19 cellular contexts compared by ENCODE assay signal in the genomic region with DNA sequence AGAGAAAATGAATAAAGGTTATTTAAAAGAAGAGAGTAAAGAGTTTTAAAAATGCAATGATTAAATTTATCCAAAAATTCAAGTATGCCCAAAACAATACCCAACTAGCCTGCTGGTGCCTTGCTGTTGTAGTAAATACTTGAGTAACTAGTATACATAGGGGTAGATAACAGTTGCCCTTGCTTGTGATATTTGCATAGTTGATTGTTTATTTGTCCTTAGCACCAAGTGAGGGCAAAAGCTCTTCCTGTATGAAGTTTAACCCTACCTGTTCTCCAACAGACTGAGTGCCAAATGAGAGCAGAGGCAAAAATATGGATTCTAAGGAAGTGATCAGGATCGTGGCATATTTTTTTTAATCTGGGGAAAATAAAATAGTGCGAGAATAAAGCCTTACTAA.
A peak's percentile ranks its signal among the peaks of the same experiment; 100 is the strongest.
DNase-seq lines count a peak whose midpoint lies in the region; ATAC-seq, FAIRE-seq and TF ChIP-seq lines count a peak whose summit lies in the region.
"Had no signal": no experiment of that assay in that cellular context is flagged by ENCODE, and none has a peak within 500 bp of the region (broad histone marks: within the 10 kb centered on the region; RNA-seq: fewer than 3 reads in every experiment).

No MANE protein-coding gene starts in this region.

- H3K4me3 ChIP-seq in H1 (ENCODE audit: extremely low read depth in 1 of 4, insufficient read depth in 2 of 4, low read depth in 3 of 4, low read length in 4 of 4): no peak overlapping the region
- no peak overlapping the region for H3K4me3 ChIP-seq in mesendoderm (ENCODE audit: low read length)
- H3K4me3 ChIP-seq: BLaER1 had no signal

- no peak overlapping the region for H4K5ac ChIP-seq in H1 (ENCODE audit: insufficient read length, low read depth, low read length)
- no peak overlapping the region for H4K5ac ChIP-seq in mesendoderm (ENCODE audit: low read length)

- H3K27ac ChIP-seq in H1 (ENCODE audit: low read depth, low read length): no peak overlapping the region
- H3K27ac ChIP-seq in mesendoderm (ENCODE audit: low read depth, low read length): no peak overlapping the region
- H3K27ac ChIP-seq: BLaER1 had no signal

- H3K27me3 ChIP-seq in H1 (replicated peaks in 1 of 4; ENCODE audit: control insufficient read depth in 3 of 4, extremely low read depth in 1 of 4, insufficient read depth in 3 of 4, low read length in 3 of 4): no peaks in the 10 kb centered on the region
- H3K27me3 ChIP-seq in mesendoderm (ENCODE audit: insufficient read depth, low read length, poor library complexity): no peaks in the 10 kb centered on the region
- H3K27me3 ChIP-seq: BLaER1 had no signal

- POLR2A ChIA-PET in H1 (lab: Charles Lee; ENCODE audit: partially characterized antibody): no interaction called here

- H3K14ac ChIP-seq in H1 (ENCODE audit: insufficient read length): no peak overlapping the region

- WGBS in H1 (ENCODE audit: extremely low coverage in 1 of 2, insufficient coverage in 1 of 2, insufficient read length in 1 of 2, insufficient replicate concordance in 2 of 2, low coverage in 1 of 2, low lambda C conversion rate in 2 of 2, missing lambda C conversion rate in 1 of 2), 2 experiments: 63% methylated on average over 2 of the region's 2 CpGs; no CpG with 5 or more reads in 1 of the 2 experiments
- WGBS in mesendoderm (ENCODE audit: extremely low coverage, insufficient coverage, low lambda C conversion rate): no CpG with 5 or more reads among the region's 2 CpGs

- H2BK20ac ChIP-seq in H1 (ENCODE audit: low read length): no peak overlapping the region

- no peak for TF ChIP-seq EP300 in H1 (IDR thresholded peaks at IDR 0.05; ENCODE audit: borderline replicate concordance in 1 of 2, low read depth in 2 of 2, low read length in 2 of 2)

- H3K79me1 ChIP-seq in H1 (ENCODE audit: low read depth, low read length): no peaks in the 10 kb centered on the region
- no peaks in the 10 kb centered on the region for H3K79me1 ChIP-seq in mesendoderm (ENCODE audit: low read length)

- DNase-seq in DMS53 (lab: John Stamatoyannopoulos, UW): peak; percentile 45
- DNase-seq in NCI-H2029 treated with DMSO at 0.1 percent for 48 hours (lab: John Stamatoyannopoulos, UW): peak; percentile 9
- DNase-seq in H1 (ENCODE audit: low read depth in 1 of 2, low spot score in 2 of 2): no peak
- peak; percentile 29 for DNase-seq in mesendoderm
- DNase-seq in occipital lobe (lab: John Stamatoyannopoulos, UW): no peak
- DNase-seq: 8988T; AML-193; CD8-positive, alpha-beta memory T cell; DMS79 treated with DMSO at 0.1 percent for 48 hours; EL; IMR-90; KBM-7 had no signal

- H3K79me2 ChIP-seq in H1 (ENCODE audit: control insufficient read depth in 1 of 2, insufficient read depth in 2 of 2, low read length in 2 of 2) (no peaks in the 10 kb centered on the region), mesendoderm (ENCODE audit: control insufficient read depth, insufficient read depth, low read length) (no peaks in the 10 kb centered on the region)

- no peak overlapping the region for H3K4me2 ChIP-seq in H1 (ENCODE audit: insufficient read depth in 1 of 2, low read depth in 2 of 2, low read length in 2 of 2)
- H3K4me2 ChIP-seq in mesendoderm (ENCODE audit: low read length): no peak overlapping the region
- H3K4me2 ChIP-seq: BLaER1 had no signal

- H4K20me1 ChIP-seq in H1 (replicated peaks in 1 of 2; ENCODE audit: control insufficient read depth in 1 of 2, insufficient read depth in 2 of 2, low read length in 2 of 2): no peaks in the 10 kb centered on the region
- H4K20me1 ChIP-seq: BLaER1 had no signal

- TF ChIP-seq RAD21 in H1 (IDR thresholded peaks at IDR 0.05 in 1 of 2, conservative IDR thresholded peaks at IDR 0.05 in 1 of 2; ENCODE audit: low read depth in 2 of 2, low read length in 2 of 2): no peak

- no peak overlapping the region for H3K23ac ChIP-seq in H1 (ENCODE audit: insufficient read length)
- no peak overlapping the region for H3K23ac ChIP-seq in mesendoderm (ENCODE audit: low read length)

- no peak overlapping the region for H2BK5ac ChIP-seq in H1 (ENCODE audit: low read depth, low read length)
- no peak overlapping the region for H2BK5ac ChIP-seq in mesendoderm (ENCODE audit: low read length)

- H3K9ac ChIP-seq in H1 (replicated peaks in 1 of 4; ENCODE audit: extremely low read depth in 1 of 4, low read depth in 3 of 4, low read length in 3 of 4): no peak overlapping the region
- H3K9ac ChIP-seq in mesendoderm (ENCODE audit: low read length): no peak overlapping the region
- H3K9ac ChIP-seq: BLaER1 had no signal

- no peaks in the 10 kb centered on the region for H3K9me3 ChIP-seq in H1 (ENCODE audit: insufficient read depth in 2 of 2, low read depth in 1 of 2, low read length in 1 of 2)
- H3K9me3 ChIP-seq: BLaER1 had no signal

- no peaks in the 10 kb centered on the region for H3K23me2 ChIP-seq in H1 (ENCODE audit: low read depth, low read length)

- H3K36me3 ChIP-seq in H1 (ENCODE audit: control insufficient read depth in 2 of 4, insufficient read depth in 4 of 4, low read length in 3 of 4) (no peaks in the 10 kb centered on the region), mesendoderm (ENCODE audit: control insufficient read depth, insufficient read depth, low read length) (no peaks in the 10 kb centered on the region)
- H3K36me3 ChIP-seq: BLaER1 had no signal

- no peak overlapping the region for H2BK120ac ChIP-seq in H1 (replicated peaks; ENCODE audit: low read depth, low read length)
- no peak overlapping the region for H2BK120ac ChIP-seq in mesendoderm (ENCODE audit: low read depth, low read length)

- peak; percentile 39 for FAIRE-seq in H1 (lab: Jason Lieb, UNC)
- FAIRE-seq: G401.6, GM12891, GM19239 had no signal

- no peak overlapping the region for H4K91ac ChIP-seq in H1 (replicated peaks; ENCODE audit: insufficient read length, low read length)

- H2AK5ac ChIP-seq in H1 (ENCODE audit: low read depth, low read length) (no peak overlapping the region), mesendoderm (ENCODE audit: low read length) (no peak overlapping the region)

- no peak for TF ChIP-seq POLR2A in H1 (IDR thresholded peaks at IDR 0.05; ENCODE audit: control extremely low read depth in 1 of 2, low read depth in 2 of 2, low read length in 2 of 2)

- H3K4ac ChIP-seq in H1 (replicated peaks; ENCODE audit: insufficient read length, low read depth, low read length) (no peak overlapping the region), mesendoderm (ENCODE audit: low read depth, low read length) (no peak overlapping the region)

- peaks cover 0 to 7% (median 2%) of the 10 kb centered on the region in 4 experiments; a peak in 4 of 7 replicates for H3K4me1 ChIP-seq in H1 (replicated peaks in 1 of 4; ENCODE audit: control insufficient read depth in 3 of 4, insufficient read depth in 4 of 4, low read length in 3 of 4)
- H3K4me1 ChIP-seq in mesendoderm (ENCODE audit: control insufficient read depth, low read depth, low read length): peaks cover 2% of the 10 kb centered on the region
- H3K4me1 ChIP-seq: BLaER1 had no signal

- H3K56ac ChIP-seq in H1 (replicated peaks; ENCODE audit: insufficient read length, low read depth, low read length): no peak overlapping the region
- no peak overlapping the region for H3K56ac ChIP-seq in mesendoderm (ENCODE audit: low read length)

- H2AFZ ChIP-seq in H1 (ENCODE audit: low read length): no peak overlapping the region

- no peak for TF ChIP-seq CTCF in H1 (IDR thresholded peaks at IDR 0.05; ENCODE audit: control extremely low read depth in 1 of 3, insufficient read depth in 1 of 3, low read depth in 1 of 3, low read length in 3 of 3)

- CTCF ChIA-PET in H1 (lab: Charles Lee; ENCODE audit: partially characterized antibody): interaction anchor here (0.8 to 2.2 kb wide), 5 partner anchors 13 to 334 kb away, joined by 3 to 8 read pairs (median 4); no protein-coding TSS in a partner anchor

- H2BK12ac ChIP-seq in H1 (ENCODE audit: low read depth, low read length): no peak overlapping the region

- no peak overlapping the region for H2BK15ac ChIP-seq in H1 (ENCODE audit: low read length)
- no peak overlapping the region for H2BK15ac ChIP-seq in mesendoderm (replicated peaks; ENCODE audit: low read depth)

- no peak overlapping the region for H4K8ac ChIP-seq in H1 (ENCODE audit: extremely low read depth, insufficient read depth, low read length)
- no peak overlapping the region for H4K8ac ChIP-seq in mesendoderm (ENCODE audit: low read depth, low read length)

- H3K18ac ChIP-seq in H1 (ENCODE audit: extremely low read depth, low read length) (no peak overlapping the region), mesendoderm (ENCODE audit: low read length) (no peak overlapping the region)

- ATAC-seq in GM18511 (IDR thresholded peaks at IDR 0.05; ENCODE audit: unreplicated experiment): no peak
- no peak for ATAC-seq in GM18870 (IDR thresholded peaks at IDR 0.05; ENCODE audit: unreplicated experiment)
- ATAC-seq: HCT116 had no signal

TF ChIP-seq in H1, 55 proteins besides CTCF, POLR2A, EP300 and RAD21 (continues in another document):
- TF ChIP-seq JUN (IDR thresholded peaks at IDR 0.05; ENCODE audit: low read depth, low read length) (no peak), KDM5A (IDR thresholded peaks at IDR 0.05; ENCODE audit: low read length) (no peak), SIX5 (IDR thresholded peaks at IDR 0.05; ENCODE audit: low read depth, low read length) (no peak), TAF1 (IDR thresholded peaks at IDR 0.05; ENCODE audit: low read depth, low read length) (no peak)

Comparison
In these comparisons a context has a peak if more than half of its experiments do, and no peak if none do; other contexts are left out.
1. DNase-seq: peak in DMS53 (single experiment), NCI-H2029 treated with DMSO at 0.1 percent for 48 hours (single experiment) and mesendoderm (single experiment); none in H1 (0 of 2) and occipital lobe (single experiment).